In genomic region chr1:223662943-223663342, GRCh38 we compare ENCODE assay signal across 25 cellular contexts. TPM values are rescaled to one million over a fixed set of nuclear protein-coding genes. Genes with fewer than 3 reads are reported as not detected.
A peak's percentile ranks its signal among the peaks of the same experiment; 100 is the strongest.
DNase-seq lines count a peak whose midpoint lies in the region; ATAC-seq, FAIRE-seq and TF ChIP-seq lines count a peak whose summit lies in the region.
"Had no signal": no experiment of that assay in that cellular context is flagged by ENCODE, and none has a peak within 500 bp of the region (broad histone marks: within the 10 kb centered on the region; RNA-seq: fewer than 3 reads in every experiment).

No MANE protein-coding gene starts in this region.

- DNase-seq in KBM-7 (peak; percentile 21), NOMO-1 treated with dmso at 0.1 percent for 144 hours (lab: John Stamatoyannopoulos, UW; ENCODE audit: unreplicated experiment) (peak; percentile 72), left colon (no peak), stomach (no peak), midbrain (lab: John Stamatoyannopoulos, UW) (no peak), RCC 7860 (ENCODE audit: low spot score) (no peak), lower leg skin (ENCODE audit: low spot score in 2 of 2) (no peak)
- DNase-seq: activated B cell treated with CpG ODN at 0.5 μM for 24 hours; activated CD4-positive, alpha-beta T cell treated with anti-CD3 and anti-CD28 coated beads, Interleukin-2, amount 50 U/mL, for 4 hours; dorsolateral prefrontal cortex; IMR-90; islet precursor cell; naive thymus-derived CD8-positive, alpha-beta T cell; NCI-H1436; NCI-H524 treated with DMSO at 0.1 percent for 48 hours; occipital lobe; stimulated activated CD4-positive, alpha-beta T cell treated with anti-CD3 and anti-CD28 coated beads, Interleukin-1b, Interleukin-23, amount 100 ng/mL, for 48 hours; SW 1271; T1000 had no signal

- TF ChIP-seq CTCF in stomach (IDR thresholded peaks at IDR 0.05), result no peak
- TF ChIP-seq CTCF in lower leg skin (IDR thresholded peaks at IDR 0.05), result no peak

- peak; percentile 47 for ATAC-seq in left colon

- TF ChIP-seq POLR2A in stomach (IDR thresholded peaks at IDR 0.05) (no peak), lower leg skin (IDR thresholded peaks at IDR 0.05) (no peak)

- no peaks in the 10 kb centered on the region for H3K27me3 ChIP-seq in stomach

- H3K9me3 ChIP-seq in stomach, result no peaks in the 10 kb centered on the region

- H3K4me1 ChIP-seq in stomach, result peaks cover 0 to 24% (median 11%) of the 10 kb centered on the region in 4 donors

- peak overlapping the region in 4 of 5 donors; percentile 8 to 82 (median 58) for H3K27ac ChIP-seq in stomach
- H3K27ac ChIP-seq: dorsolateral prefrontal cortex, skin epidermis had no signal

- H3K4me3 ChIP-seq in stomach (peak overlapping the region in 3 of 4 donors; percentile 37 to 44 (median 40)), lower leg skin (ENCODE audit: low read depth, poor library complexity, severe bottlenecking) (no peak overlapping the region)
- H3K4me3 ChIP-seq: dorsolateral prefrontal cortex, skin epidermis had no signal

- no peak for TF ChIP-seq EP300 in stomach (IDR thresholded peaks at IDR 0.05)

- in situ Hi-C loops in KBM-7 (cut with MboI; ENCODE audit: low pct_unique_long_range_greater_than_20kb, low sequenced_read_pairs), result no loop called here

- 27 to 47% (median 30%) methylated on average over 5 of the region's 5 CpGs for WGBS in stomach, 5 donors
- 67 to 69% methylated on average over 5 of the region's 5 CpGs for WGBS in lower leg skin, 2 donors

- intact Hi-C loops in left colon (cut with DNase I, micrococcal nuclease), result no loop called here
- intact Hi-C loops in stomach (cut with DNase I; ENCODE audit: low total_unique reads), result no loop called here
- intact Hi-C loops in lower leg skin (cut with DNase I; ENCODE audit: low total_unique reads), result no loop called here

- H3K36me3 ChIP-seq in stomach, result no peaks in the 10 kb centered on the region

- no peak for FAIRE-seq in RCC 7860 (lab: Jason Lieb, UNC)
- FAIRE-seq: astrocyte, D721Med had no signal

RNA-seq across cellular contexts. Expression of gene CAPN8, which starts 2.6 kb away (rescaled TPM):
- 100 to 1,000 TPM in 1 of 2 donors, 10 to 100 TPM in 1; 87.8 to 118 TPM for total RNA-seq in left colon
- 100 to 1,000 TPM in 4 of 5 donors, 10 to 100 TPM in 1; 67.5 to 581 (median 254) TPM for total RNA-seq in stomach
- 100 to 1,000 TPM in 1 of 3 donors, 10 to 100 TPM in 2; 28.3 to 127 (median 31.0) TPM for polyA plus RNA-seq in stomach
- 1 to 10 TPM in 1 of 4 donors, under 1 TPM in 3; 0.27 to 2.4 (median 0.34) TPM for total RNA-seq in lower leg skin
- total RNA-seq: activated B cell treated with CpG ODN at 0.5 μM for 24 hours; activated T-helper 2 cell treated with anti-CD3 and anti-CD28 coated beads, Interferon-gamma antibody, Interleukin-2, Interleukin-4, amounts not matched to agents 10 μg/mL and 5 μg/mL and 100 μg/mL, durations not matched to agents 14 hours and 24 hours and 36 hours; astrocyte; fibroblast of lung; IMR-90; occipital lobe had no signal
- polyA plus RNA-seq: CD14-positive monocyte, fibroblast of lung, IMR-90 had no signal

RNA-seq across cellular contexts. Expression of gene CAPN2, which starts 49.4 kb away (rescaled TPM):
- total RNA-seq in left colon, result 100 to 1,000 TPM; 301 to 355 TPM
- total RNA-seq in stomach, result 100 to 1,000 TPM; 224 to 739 (median 358) TPM
- 100 to 1,000 TPM; 128 to 171 (median 161) TPM for polyA plus RNA-seq in stomach
- total RNA-seq in lower leg skin, result 10 to 100 TPM; 33.7 to 73.3 (median 47.2) TPM

Comparison
In these comparisons a context has a peak if more than half of its experiments do, and no peak if none do; other contexts are left out.
1. DNase-seq: peak in KBM-7 (single experiment) and NOMO-1 treated with dmso at 0.1 percent for 144 hours (single experiment); none in left colon (0 of 2), stomach (single experiment), midbrain (single experiment), RCC 7860 (single experiment) and lower leg skin (0 of 2).
2. RNA of gene CAPN8, which starts 2.6 kb away (total RNA-seq): 67.5 to 581 TPM in stomach and 87.8 to 118 TPM in left colon; 0.27 to 2.4 TPM in lower leg skin; every median in the first group is over 10 times any median in the second.